In genomic region chr3:84963137-84963536, GRCh38 we compare ENCODE assay signal across 16 cellular contexts. TPM values are rescaled to one million over a fixed set of nuclear protein-coding genes. Genes with fewer than 3 reads are reported as not detected.
DNase-seq lines count a peak whose midpoint lies in the region; ATAC-seq, FAIRE-seq and TF ChIP-seq lines count a peak whose summit lies in the region.
"Had no signal": no experiment of that assay in that cellular context is flagged by ENCODE, and none has a peak within 500 bp of the region (broad histone marks: within the 10 kb centered on the region; RNA-seq: fewer than 3 reads in every experiment).

No MANE protein-coding gene starts in this region.

- H4K20me1 ChIP-seq in GM23338 (replicated peaks; ENCODE audit: insufficient read depth) (no peaks in the 10 kb centered on the region), neural progenitor cell (ENCODE audit: low read depth) (no peaks in the 10 kb centered on the region)
- H4K20me1 ChIP-seq: BLaER1 had no signal

- no peaks in the 10 kb centered on the region for H3K9me3 Mint-ChIP-seq in GM23338
- no peaks in the 10 kb centered on the region for H3K9me3 Mint-ChIP-seq in endodermal cell
- H3K9me3 Mint-ChIP-seq in neural progenitor cell = no peaks in the 10 kb centered on the region

- H3K27ac Mint-ChIP-seq in GM23338 (peak overlapping the region; percentile 46; the same call in 1 of the 2 replicates), endodermal cell (no peak overlapping the region), neural progenitor cell (no peak overlapping the region)
- H3K27ac Mint-ChIP-seq: CD8-positive, alpha-beta memory T cell had no signal

- H3K27ac ChIP-seq in GM23338 (ENCODE audit: low read depth) (no peak overlapping the region), endodermal cell (ENCODE audit: low read depth, low read length) (no peak overlapping the region), neural progenitor cell (no peak overlapping the region)
- H3K27ac ChIP-seq: BLaER1, KMS-11 had no signal

- H3K36me3 Mint-ChIP-seq in GM23338 (ENCODE audit: low read depth) (no peaks in the 10 kb centered on the region), endodermal cell (ENCODE audit: low read depth) (no peaks in the 10 kb centered on the region), neural progenitor cell (no peaks in the 10 kb centered on the region)

- H3K9ac ChIP-seq in endodermal cell (ENCODE audit: extremely low read depth, low read length, poor library complexity, severe bottlenecking) (no peak overlapping the region), neural progenitor cell (no peak overlapping the region)
- H3K9ac ChIP-seq: BLaER1, KMS-11 had no signal

- DNase-seq in BE2C (peak; percentile 38), GM23338 (ENCODE audit: low spot score) (peak; percentile 49), endodermal cell (no peak), neural progenitor cell (ENCODE audit: low spot score) (peak; percentile 16), mucosa of gallbladder (ENCODE audit: low spot score) (no peak), frontal cortex (ENCODE audit: low spot score in 2 of 2) (no peak), SHP77 treated with DMSO at 0.1 percent for 48 hours (lab: John Stamatoyannopoulos, UW) (no peak)
- DNase-seq: CD8-positive, alpha-beta memory T cell; H7; NCI-H1092; NCI-H524 treated with DMSO at 0.1 percent for 48 hours had no signal

- H3K4me3 ChIP-seq in BE2C (ENCODE audit: low read depth, low read length) (no peak overlapping the region), GM23338 (no peak overlapping the region), endodermal cell (ENCODE audit: low read length) (no peak overlapping the region), neural progenitor cell (no peak overlapping the region)
- H3K4me3 ChIP-seq: BLaER1 had no signal

- no peak for FAIRE-seq in frontal cortex (lab: Jason Lieb, UNC)

- no peaks in the 10 kb centered on the region for H3K27me3 ChIP-seq in BE2C
- no peaks in the 10 kb centered on the region for H3K27me3 ChIP-seq in GM23338 (ENCODE audit: insufficient read depth)
- H3K27me3 ChIP-seq in endodermal cell (ENCODE audit: control insufficient read depth, insufficient read depth, low read length, poor library complexity, severe bottlenecking) = no peaks in the 10 kb centered on the region
- no peaks in the 10 kb centered on the region for H3K27me3 ChIP-seq in neural progenitor cell

- no peaks in the 10 kb centered on the region for H3K9me2 ChIP-seq in GM23338 (ENCODE audit: insufficient read depth)

- peaks cover 4% of the 10 kb centered on the region for H3K27me3 Mint-ChIP-seq in GM23338 (ENCODE audit: insufficient read depth, low read depth, poor library complexity)
- peaks cover 17% of the 10 kb centered on the region for H3K27me3 Mint-ChIP-seq in endodermal cell (ENCODE audit: insufficient read depth)
- H3K27me3 Mint-ChIP-seq in neural progenitor cell (ENCODE audit: insufficient read depth, low read depth) = peaks cover 16% of the 10 kb centered on the region

- H3F3A ChIP-seq in GM23338 (replicated peaks; ENCODE audit: low read depth) (no peaks in the 10 kb centered on the region), neural progenitor cell (ENCODE audit: low read depth) (peaks cover 31% of the 10 kb centered on the region)

- H3K4me1 ChIP-seq in BE2C = peaks cover 16% of the 10 kb centered on the region
- H3K4me1 ChIP-seq in GM23338 (ENCODE audit: insufficient read depth) = peaks cover 50% of the 10 kb centered on the region
- H3K4me1 ChIP-seq in endodermal cell (ENCODE audit: control insufficient read depth, insufficient read depth, low read length) = peaks cover 8% of the 10 kb centered on the region
- H3K4me1 ChIP-seq in neural progenitor cell = peaks cover 58% of the 10 kb centered on the region

- H3K36me3 ChIP-seq in BE2C = no peaks in the 10 kb centered on the region
- no peaks in the 10 kb centered on the region for H3K36me3 ChIP-seq in GM23338 (ENCODE audit: insufficient read depth)
- H3K36me3 ChIP-seq in endodermal cell (ENCODE audit: control insufficient read depth, insufficient read depth, low read length) = no peaks in the 10 kb centered on the region
- no peaks in the 10 kb centered on the region for H3K36me3 ChIP-seq in neural progenitor cell
- H3K36me3 ChIP-seq: BLaER1 had no signal

- peaks cover 58% of the 10 kb centered on the region for H3K4me1 Mint-ChIP-seq in GM23338
- H3K4me1 Mint-ChIP-seq in endodermal cell = peaks cover 55% of the 10 kb centered on the region
- H3K4me1 Mint-ChIP-seq in neural progenitor cell = peaks cover 60% of the 10 kb centered on the region

- H3K4me3 Mint-ChIP-seq in GM23338 = peak overlapping the region; percentile 92
- H3K4me3 Mint-ChIP-seq in endodermal cell = no peak overlapping the region
- H3K4me3 Mint-ChIP-seq in neural progenitor cell = no peak overlapping the region
- H3K4me3 Mint-ChIP-seq: CD8-positive, alpha-beta memory T cell had no signal

- no peaks in the 10 kb centered on the region for H3K9me3 ChIP-seq in BE2C
- no peaks in the 10 kb centered on the region for H3K9me3 ChIP-seq in endodermal cell (ENCODE audit: control insufficient read depth, low read length)
- H3K9me3 ChIP-seq in neural progenitor cell (ENCODE audit: low read depth) = no peaks in the 10 kb centered on the region
- H3K9me3 ChIP-seq: BLaER1 had no signal

- H3K4me2 ChIP-seq in GM23338 = peak overlapping the region; percentile 94
- peak overlapping the region; percentile 88 for H3K4me2 ChIP-seq in neural progenitor cell
- H3K4me2 ChIP-seq: BLaER1, KMS-11 had no signal

- ATAC-seq in GM23338 = no peak
- ATAC-seq: Right ventricle myocardium inferior had no signal

- no peak overlapping the region for H2AFZ ChIP-seq in GM23338
- H2AFZ ChIP-seq in neural progenitor cell (replicated peaks) = no peak overlapping the region

- TF ChIP-seq CTCF in BE2C (IDR thresholded peaks at IDR 0.05; ENCODE audit: low read depth, low read length) (peak; percentile 62), GM23338 (conservative IDR thresholded peaks at IDR 0.05; ENCODE audit: low read depth in 2 of 2) (peak in 1 of 2 experiments; percentile 28), endodermal cell (conservative IDR thresholded peaks at IDR 0.05) (peak; percentile 63), neural progenitor cell (IDR thresholded peaks at IDR 0.05) (peak; percentile 39)

- WGBS in endodermal cell (ENCODE audit: insufficient coverage in 1 of 2, insufficient read length in 1 of 2), 2 experiments = 83 to 90% methylated on average over 1 to 2 of the region's 2 CpGs

- H3K79me2 ChIP-seq in GM23338 (replicated peaks; ENCODE audit: insufficient read depth) = peaks cover 70% of the 10 kb centered on the region
- peaks cover 73% of the 10 kb centered on the region for H3K79me2 ChIP-seq in neural progenitor cell (ENCODE audit: low read depth)

TF ChIP-seq in GM23338, 12 proteins besides CTCF, POLR2A, EP300 and RAD21 (continues in another document):
- TF ChIP-seq ETS1 (IDR thresholded peaks at IDR 0.05) (no peak), POLR2AphosphoS5 (IDR thresholded peaks at IDR 0.05; ENCODE audit: low read depth) (no peak), REST (IDR thresholded peaks at IDR 0.05; ENCODE audit: unreplicated experiment) (no peak), NANOG (IDR thresholded peaks at IDR 0.05; ENCODE audit: borderline replicate concordance) (no peak), ZNF114 (CRISPR knock-in tag; IDR thresholded peaks at IDR 0.05) (no peak), JUNB (IDR thresholded peaks at IDR 0.05; ENCODE audit: unreplicated experiment) (no peak)

RNA-seq across cellular contexts. Expression of gene CADM2, which starts 4.3 kb away (rescaled TPM):
- polyA plus RNA-seq in BE2C (2012; ENCODE audit: insufficient read depth, insufficient read length, low read depth) = 20.3 TPM
- total RNA-seq in GM23338 (2014; rRNA removed; shearing (Covaris generic)) = 13.3 and 16.4 TPM in 2 replicates
- polyA plus RNA-seq in GM23338 (2016; fragmentation: Nextera tagmentation; extraction: Ambion mirVana) = 31.5 and 47.5 TPM in 2 replicates
- total RNA-seq in endodermal cell = 10 to 100 TPM; 24.1 to 29.8 TPM
- polyA plus RNA-seq in endodermal cell (2013, experiment 1 of 2) = 8.7 TPM
- 8.2 TPM for polyA plus RNA-seq in endodermal cell (2013, experiment 2 of 2)
- 6.8 and 13.3 TPM in 2 replicates for total RNA-seq in neural progenitor cell (ENCODE audit: low replicate concordance)
- 7.9 TPM for total RNA-seq in mucosa of gallbladder
- 64.8 TPM for total RNA-seq in frontal cortex
- total RNA-seq: MCF 10A had no signal
- polyA plus RNA-seq: AG04450; CD8-positive, alpha-beta memory T cell had no signal

Comparison
In these comparisons a context has a peak if more than half of its experiments do, and no peak if none do; other contexts are left out.
1. DNase-seq: peak in BE2C (single experiment), GM23338 (single experiment) and neural progenitor cell (single experiment); none in endodermal cell (single experiment), mucosa of gallbladder (single experiment), frontal cortex (0 of 2) and SHP77 treated with DMSO at 0.1 percent for 48 hours (single experiment).